ENCODE assay signal across 1 cellular context in genomic region chr3:180776433-180776832, GRCh38.
TF ChIP-seq lines count a peak whose summit lies in the region.

No MANE protein-coding gene starts in this region.

TF ChIP-seq in HEK293, 187 proteins besides CTCF, POLR2A, EP300 and RAD21 (continued from another document):
- no peak for TF ChIP-seq ZNF223 (tag by site-specific recombination; IDR thresholded peaks at IDR 0.05)
- peak; percentile 87 for TF ChIP-seq ZNF585B (tag by site-specific recombination; IDR thresholded peaks at IDR 0.05)
- no peak for TF ChIP-seq ZNF239 (tag by site-specific recombination; IDR thresholded peaks at IDR 0.05)
- no peak for TF ChIP-seq ZXDB (tag by site-specific recombination; IDR thresholded peaks at IDR 0.05)
- no peak for TF ChIP-seq ZBTB17 (tag by site-specific recombination; IDR thresholded peaks at IDR 0.05)
- peak; percentile 39 for TF ChIP-seq SETDB1 (IDR thresholded peaks at IDR 0.05; ENCODE audit: insufficient read length, low read length)
